In genomic region chr14:101584049-101584859, GRCh38 we compare ENCODE assay signal across 11 cellular contexts. TPM values are rescaled to one million over a fixed set of nuclear protein-coding genes. Genes with fewer than 3 reads are reported as not detected.
DNase-seq lines count a peak whose midpoint lies in the region; ATAC-seq and TF ChIP-seq lines count a peak whose summit lies in the region.
"Had no signal": no experiment of that assay in that cellular context is flagged by ENCODE, and none has a peak within 500 bp of the region (broad histone marks: within the 10 kb centered on the region; RNA-seq: fewer than 3 reads in every experiment).

No MANE protein-coding gene starts in this region.

- no peak for TF ChIP-seq CTCF in psoas muscle (IDR thresholded peaks at IDR 0.05)

- ATAC-seq in psoas muscle (peak in 3 of 4 donors; percentile 27 to 77 (median 28)), HG02642 (IDR thresholded peaks at IDR 0.05; ENCODE audit: poor library complexity, unreplicated experiment) (no peak), HG03025 (IDR thresholded peaks at IDR 0.05; ENCODE audit: low FRiP score, unreplicated experiment) (no peak)

- WGBS in psoas muscle, 3 donors, result 42 to 53% (median 51%) methylated on average over 55 of the region's 55 CpGs

- H3K27ac ChIP-seq in psoas muscle, result no peak overlapping the region
- H3K27ac ChIP-seq: heart left ventricle had no signal

- no peaks in the 10 kb centered on the region for H3K9me3 ChIP-seq in psoas muscle
- H3K9me3 ChIP-seq: heart left ventricle had no signal

- H3K4me1 ChIP-seq in psoas muscle, result no peaks in the 10 kb centered on the region
- H3K4me1 ChIP-seq: heart left ventricle had no signal

- DNase-seq in GM04503 (ENCODE audit: low read depth), result peak; percentile 26
- peak; percentile 57 to 83 for DNase-seq in NCI-H524 (lab: John Stamatoyannopoulos, UW)
- DNase-seq in epidermal melanocyte (ENCODE audit: insufficient read length, low spot score), result peak; percentile 38
- peak; percentile 45 to 82 for DNase-seq in psoas muscle
- no peak for DNase-seq in HUDEP-2 (lab: John Stamatoyannopoulos, UW; ENCODE audit: unreplicated experiment in 76 of 76)
- no peak for DNase-seq in Ammon's horn (ENCODE audit: low spot score)
- DNase-seq: activated CD4-positive, alpha-beta T cell treated with anti-CD3 and anti-CD28 coated beads, Interleukin-2, amount 50 U/mL, for 4 hours had no signal

- intact Hi-C loops in psoas muscle (cut with DNase I), result no loop called here

- H3K36me3 ChIP-seq in psoas muscle (ENCODE audit: insufficient read depth in 1 of 2, low read depth in 1 of 2), result no peaks in the 10 kb centered on the region
- H3K36me3 ChIP-seq: heart left ventricle had no signal

- H3K27me3 ChIP-seq in psoas muscle (ENCODE audit: insufficient read depth in 3 of 3, low read length in 2 of 3), result peaks cover 0 to 25% (median 4%) of the 10 kb centered on the region in 3 donors

- peak overlapping the region; percentile 25 for H3K4me3 ChIP-seq in psoas muscle
- H3K4me3 ChIP-seq: heart left ventricle had no signal

RNA-seq across cellular contexts. Expression of gene DIO3, which starts 23.0 kb away (rescaled TPM):
- 1 to 10 TPM in 1 of 4 donors, under 1 TPM in 3; 0.30 to 1.2 (median 0.70) TPM for total RNA-seq in psoas muscle
- polyA plus RNA-seq in psoas muscle, result 1 to 10 TPM in 2 of 3 donors, under 1 TPM in 1; 0.66 to 1.3 (median 1.0) TPM
- total RNA-seq: M059J had no signal

Comparison
In these comparisons a context has a peak if more than half of its experiments do, and no peak if none do; other contexts are left out.
1. DNase-seq: peak in GM04503 (single experiment), NCI-H524 (2 of 2), epidermal melanocyte (single experiment) and psoas muscle (2 of 2); none in HUDEP-2 (0 of 76) and Ammon's horn (single experiment).
2. ATAC-seq: peak in psoas muscle (3 of 4); none in HG02642 (single experiment) and HG03025 (single experiment).